In the genomic region with DNA sequence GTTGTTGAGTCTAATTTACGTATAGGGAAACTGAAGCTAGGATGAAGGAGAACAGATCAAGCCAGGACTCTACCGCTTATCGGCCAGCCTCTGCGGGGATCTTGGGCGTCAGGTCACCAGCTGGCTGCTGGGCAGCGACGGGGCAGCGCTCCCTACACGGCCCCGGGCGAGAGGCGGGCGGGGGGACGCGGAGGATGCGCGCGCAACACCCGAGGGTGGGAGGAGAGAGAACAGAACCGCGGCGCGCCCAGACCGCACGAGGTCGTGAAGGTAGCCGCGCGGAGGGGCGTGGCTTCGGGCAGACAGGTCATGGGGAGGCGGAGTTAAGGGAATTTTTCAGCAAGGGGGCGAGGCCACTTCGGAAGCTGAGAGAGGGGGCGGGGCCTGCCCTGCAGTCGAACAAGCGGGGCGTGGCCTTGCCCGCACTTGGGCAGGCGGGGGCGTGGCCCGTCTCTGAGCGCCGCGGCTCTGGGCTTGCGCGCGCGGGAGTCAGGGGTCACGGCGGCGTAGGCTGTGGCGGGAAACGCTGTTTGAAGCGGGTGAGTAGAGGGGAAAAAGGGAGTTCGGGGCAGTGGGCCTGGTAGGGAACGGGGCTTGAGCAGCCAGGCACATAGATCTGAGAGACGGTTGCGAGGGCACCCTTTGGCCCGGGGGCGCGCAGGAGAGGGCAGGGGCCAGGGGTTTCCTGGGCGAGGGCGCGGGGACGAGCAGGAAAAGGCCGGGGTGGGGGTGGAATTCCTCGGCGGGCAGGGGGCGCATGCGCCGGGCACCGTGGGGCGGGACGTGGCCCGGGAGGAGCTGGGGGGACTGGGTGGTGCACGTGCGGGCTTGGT, we compare ENCODE assay signal across 8 cellular contexts. TPM values are rescaled to one million over a fixed set of nuclear protein-coding genes. Genes with fewer than 3 reads are reported as not detected.
DNase-seq lines count a peak whose midpoint lies in the region; ATAC-seq, FAIRE-seq and TF ChIP-seq lines count a peak whose summit lies in the region.

A gene (plus strand): TSS at position 496 of the 833 bp plus-strand sequence. CDS start 14,505 bp downstream, outside the sequence.

- TF ChIP-seq POLR2A in GM19099 (IDR thresholded peaks at IDR 0.05; ENCODE audit: extremely low read depth, insufficient read length, low read depth) = peak; percentile 74

- peak; percentile 78 for ATAC-seq in HG03432 (IDR thresholded peaks at IDR 0.05; ENCODE audit: unreplicated experiment)

- H3K9ac ChIP-seq in kidney (ENCODE audit: low read length in 2 of 2) = peak within 1 kb of the TSS; percentile 54 to 61

- FAIRE-seq in kidney (lab: Jason Lieb, UNC) = no peak

- TF ChIP-seq CTCF in AG10803 (conservative IDR thresholded peaks at IDR 0.05; ENCODE audit: low read length) (no peak), kidney (IDR thresholded peaks at IDR 0.05; ENCODE audit: borderline replicate concordance, extremely low read depth, insufficient read depth) (peak; percentile 1)

- peaks cover 0 to 10% of the 10 kb centered on the region in 2 donors for H3K4me1 ChIP-seq in kidney (ENCODE audit: control insufficient read depth in 1 of 2, insufficient read depth in 1 of 2, low read depth in 1 of 2, low read length in 2 of 2)

- peak within 1 kb of the TSS; percentile 83 to 85 for H3K27ac ChIP-seq in kidney (ENCODE audit: low read depth in 2 of 2, low read length in 2 of 2)

- DNase-seq in AG10803 (ENCODE audit: low read depth) = peak; percentile 94
- DNase-seq in NCI-H510A (lab: John Stamatoyannopoulos, UW) = peak; percentile 97
- DNase-seq in activated CD4-positive, alpha-beta T cell treated with anti-CD3 and anti-CD28 coated beads for 1 hour = peak; percentile 98
- peak; percentile 99 for DNase-seq in cerebellum (ENCODE audit: low spot score)
- peak; percentile 99 for DNase-seq in kidney
- peak; percentile 99 for DNase-seq in stimulated activated CD4-positive, alpha-beta T cell treated with anti-CD3 and anti-CD28 coated beads, Interleukin-15, amount 100 ng/mL, for 24 hours

- H3K36me3 ChIP-seq in kidney (ENCODE audit: control insufficient read depth in 1 of 2, insufficient read depth in 2 of 2, low read length in 2 of 2) = peaks cover 15 to 16% of the 10 kb centered on the region in 2 donors

- H3K9me3 ChIP-seq in kidney (ENCODE audit: control insufficient read depth in 1 of 2, low read length in 2 of 2) = no peaks in the 10 kb centered on the region

- intact Hi-C loops in kidney (cut with DNase I) = no loop called here

- peak within 1 kb of the TSS; percentile 79 for H3K4me3 ChIP-seq in AG10803 (ENCODE audit: low read length)
- peak within 1 kb of the TSS; percentile 77 to 86 for H3K4me3 ChIP-seq in kidney (ENCODE audit: low read length in 2 of 2)

RNA-seq across cellular contexts. Expression of the gene that starts here (rescaled TPM):
- total RNA-seq in cerebellum = 15.6 TPM
- 22.1 TPM for total RNA-seq in kidney
- 17.8 TPM for polyA plus RNA-seq in kidney (ENCODE audit: insufficient read depth, low read depth, low replicate concordance)

Comparison
In these comparisons a context has a peak if more than half of its experiments do, and no peak if none do; other contexts are left out.
1. Peak in every context shown above with its lines: DNase-seq, ATAC-seq, H3K4me3 ChIP-seq and H3K27ac ChIP-seq.